ENCODE assay signal across 21 cellular contexts in genomic region chr12:73952304-73952703, GRCh38.
"Had no signal": no experiment of that assay in that cellular context is flagged by ENCODE, and none has a peak within 500 bp of the region (broad histone marks: within the 10 kb centered on the region; RNA-seq: fewer than 3 reads in every experiment).

No MANE protein-coding gene starts in this region.

- H3K27me3 ChIP-seq: breast epithelium had no signal

- H3K9me3 ChIP-seq: breast epithelium had no signal

- H3K4me1 ChIP-seq: breast epithelium had no signal

- H3K36me3 ChIP-seq: breast epithelium had no signal

- ATAC-seq: activated CD8-positive, alpha-beta memory T cell treated with anti-CD3 and anti-CD28 coated beads, Interleukin-2, amount 10 ng/mL, durations not matched to agents 7 days and 5 days; T-cell had no signal

- H3K4me3 ChIP-seq: breast epithelium had no signal

- H3K27ac ChIP-seq: breast epithelium had no signal

- DNase-seq: activated B cell treated with CpG ODN at 0.5 μM for 24 hours; activated CD4-positive, alpha-beta T cell treated with anti-CD3 and anti-CD28 coated beads for 1 hour; activated CD4-positive, alpha-beta T cell treated with anti-CD3 and anti-CD28 coated beads, Interleukin-2, amount 10 ng/mL, durations not matched to agents 24 days and 14 days; activated CD4-positive, alpha-beta T cell treated with anti-CD3 and anti-CD28 coated beads, Interleukin-2, amount 50 U/mL, for 48 hours; activated CD8-positive, alpha-beta memory T cell treated with anti-CD3 and anti-CD28 coated beads, Interleukin-2, amount 10 ng/mL, durations not matched to agents 7 days and 5 days; activated effector memory CD4-positive, alpha-beta T cell treated with Interleukin-2 at 50 U/mL for 16 hours; activated naive CD4-positive, alpha-beta T cell; activated T-cell treated with anti-CD3 and anti-CD28 coated beads, Interleukin-2, amount 50 U/mL, for 24 hours; aorta; central memory CD4-positive, alpha-beta T cell; NCI-H1048; NCI-H2029; NCI-H2107; NCI-H345; NCI-H510A; NCI-H69; SIG-M5; T-cell; T-helper 2 cell; T1000 had no signal
